In the genomic region with DNA sequence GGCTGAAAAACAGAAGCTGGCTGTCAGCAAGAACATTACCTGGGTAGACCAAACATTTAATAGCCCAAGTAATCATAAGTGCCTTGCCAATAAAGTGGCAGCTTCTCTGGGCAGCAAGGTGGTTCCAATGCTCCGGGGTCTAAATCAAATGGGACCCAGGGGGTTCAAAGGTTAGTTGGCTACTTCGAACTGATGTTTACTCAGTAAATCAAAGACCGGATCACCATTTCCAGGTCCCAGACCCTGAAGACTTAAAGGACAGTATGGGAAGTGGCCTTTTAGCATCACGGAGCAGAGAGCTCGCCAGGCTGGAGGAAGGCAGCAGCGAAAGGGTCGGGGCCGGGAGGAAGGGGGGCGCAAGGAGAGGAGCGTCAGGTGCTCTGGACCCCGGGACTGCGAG, we compare ENCODE assay signal across 8 cellular contexts.
DNase-seq lines count a peak whose midpoint lies in the region.

No MANE protein-coding gene starts in this region.

- H3K4me1 ChIP-seq in ACC112 (ENCODE audit: control insufficient read depth, insufficient read depth, low read length, unreplicated experiment) (peaks cover 22% of the 10 kb centered on the region), HUES6 (ENCODE audit: control insufficient read depth, insufficient read depth, low read length) (peaks cover 18% of the 10 kb centered on the region), muscle layer of duodenum (ENCODE audit: control insufficient read depth in 1 of 2, insufficient read depth in 2 of 2, low read length in 2 of 2) (peaks cover 0 to 13% of the 10 kb centered on the region in 2 donors)

- H3K36me3 ChIP-seq in ACC112 (ENCODE audit: insufficient read depth, low read length) (no peaks in the 10 kb centered on the region), HUES6 (ENCODE audit: control insufficient read depth, insufficient read depth, low read length) (no peaks in the 10 kb centered on the region), muscle layer of duodenum (ENCODE audit: control insufficient read depth in 1 of 2, insufficient read depth in 2 of 2, low read length in 2 of 2) (no peaks in the 10 kb centered on the region)

- no peak for DNase-seq in caudate nucleus (lab: John Stamatoyannopoulos, UW)
- no peak for DNase-seq in HK-2 (ENCODE audit: unreplicated experiment)
- DNase-seq in T1000 (lab: John Stamatoyannopoulos, UW) = no peak
- no peak for DNase-seq in NCI-H1105 treated with DMSO at 0.1 percent for 48 hours (lab: John Stamatoyannopoulos, UW)
- no peak for DNase-seq in COLO829 (ENCODE audit: low spot score)

- H2AFZ ChIP-seq in ACC112 (ENCODE audit: low read length, unreplicated experiment) = peak overlapping the region; percentile 38

- H3K4me3 ChIP-seq in ACC112 (ENCODE audit: low read depth, low read length) = peak overlapping the region; percentile 99
- peak overlapping the region; percentile 66 for H3K4me3 ChIP-seq in HUES6 (ENCODE audit: low read depth, low read length)
- H3K4me3 ChIP-seq in muscle layer of duodenum (ENCODE audit: low read depth in 1 of 2, low read length in 2 of 2) = peak overlapping the region; percentile 48 to 74

- peaks cover 37% of the 10 kb centered on the region for H3K79me2 ChIP-seq in ACC112 (ENCODE audit: control insufficient read depth, insufficient read depth, low read length, unreplicated experiment)

- H3K27ac ChIP-seq in ACC112 (ENCODE audit: low read depth, low read length) = no peak overlapping the region
- H3K27ac ChIP-seq in HUES6 (ENCODE audit: low read depth, low read length) = no peak overlapping the region
- H3K27ac ChIP-seq in caudate nucleus (ENCODE audit: low read depth, low read length) = peak overlapping the region; percentile 16
- H3K27ac ChIP-seq in muscle layer of duodenum (ENCODE audit: low read length) = no peak overlapping the region

- H3K27me3 ChIP-seq in ACC112 (ENCODE audit: insufficient read depth, low read length) (no peaks in the 10 kb centered on the region), HUES6 (ENCODE audit: control insufficient read depth, insufficient read depth, low read length) (peaks cover 14% of the 10 kb centered on the region), muscle layer of duodenum (ENCODE audit: low read depth, low read length) (no peaks in the 10 kb centered on the region)

- no peaks in the 10 kb centered on the region for H3K9me3 ChIP-seq in HUES6 (ENCODE audit: control insufficient read depth, insufficient read depth, low read depth, low read length)
- H3K9me3 ChIP-seq in muscle layer of duodenum (ENCODE audit: control insufficient read depth in 1 of 2, low read length in 2 of 2) = no peaks in the 10 kb centered on the region

- H3K9ac ChIP-seq in HUES6 (ENCODE audit: low read length) = no peak overlapping the region
